In the genomic region with DNA sequence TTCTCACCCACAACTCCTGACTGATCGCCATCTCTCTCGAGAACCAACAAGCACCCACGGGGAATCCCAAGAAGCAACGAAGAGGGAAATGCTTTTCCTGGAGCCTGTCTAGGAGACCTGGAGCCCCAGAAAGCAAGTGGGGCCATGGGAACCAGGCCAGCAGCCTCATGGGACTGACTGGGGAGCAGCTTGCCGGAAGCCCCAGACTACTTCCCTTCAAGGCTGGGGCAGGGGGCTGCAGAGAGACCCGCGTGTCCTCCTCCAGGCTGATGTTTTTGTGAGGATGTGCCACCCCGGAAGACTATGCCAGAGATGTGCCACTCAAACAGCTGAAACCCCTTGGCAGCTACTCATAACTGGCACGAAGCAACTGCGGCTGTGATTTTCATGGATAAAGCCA, we compare ENCODE assay signal across 1 cellular context.
TF ChIP-seq lines count a peak whose summit lies in the region.

No MANE protein-coding gene starts in this region.

TF ChIP-seq in endothelial cell of umbilical vein, 7 proteins besides CTCF, POLR2A, EP300 and RAD21:
- no peak for TF ChIP-seq FOS (IDR thresholded peaks at IDR 0.05; ENCODE audit: borderline replicate concordance, insufficient read depth, low read length)
TF ChIP-seq in endothelial cell of umbilical vein: peak in this region for 0.
